Comparison of ENCODE assay signal across 1 cellular context in the genomic region with DNA sequence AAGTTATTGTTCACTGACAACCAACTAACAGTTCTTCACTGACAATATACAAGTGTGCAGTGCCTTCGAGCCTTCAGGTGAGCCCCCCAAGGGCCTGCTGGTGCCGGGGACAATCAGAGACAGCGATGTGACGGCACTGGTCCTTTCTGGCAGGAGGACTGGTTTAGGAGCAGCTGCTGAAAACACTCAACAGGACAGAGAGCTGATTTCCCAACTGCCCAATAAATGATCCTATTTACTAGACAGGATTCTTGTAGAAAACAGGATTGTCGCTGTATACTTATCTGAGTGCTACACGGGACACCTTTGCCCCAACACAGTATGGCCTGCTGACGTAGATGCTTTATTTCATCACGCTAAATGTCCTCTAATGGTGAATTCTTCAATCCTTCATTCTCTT.
TF ChIP-seq lines count a peak whose summit lies in the region.

No MANE protein-coding gene starts in this region.

TF ChIP-seq in neural cell, 6 proteins besides CTCF, POLR2A, EP300 and RAD21 (continued from another document):
- TF ChIP-seq, protein P1, sequence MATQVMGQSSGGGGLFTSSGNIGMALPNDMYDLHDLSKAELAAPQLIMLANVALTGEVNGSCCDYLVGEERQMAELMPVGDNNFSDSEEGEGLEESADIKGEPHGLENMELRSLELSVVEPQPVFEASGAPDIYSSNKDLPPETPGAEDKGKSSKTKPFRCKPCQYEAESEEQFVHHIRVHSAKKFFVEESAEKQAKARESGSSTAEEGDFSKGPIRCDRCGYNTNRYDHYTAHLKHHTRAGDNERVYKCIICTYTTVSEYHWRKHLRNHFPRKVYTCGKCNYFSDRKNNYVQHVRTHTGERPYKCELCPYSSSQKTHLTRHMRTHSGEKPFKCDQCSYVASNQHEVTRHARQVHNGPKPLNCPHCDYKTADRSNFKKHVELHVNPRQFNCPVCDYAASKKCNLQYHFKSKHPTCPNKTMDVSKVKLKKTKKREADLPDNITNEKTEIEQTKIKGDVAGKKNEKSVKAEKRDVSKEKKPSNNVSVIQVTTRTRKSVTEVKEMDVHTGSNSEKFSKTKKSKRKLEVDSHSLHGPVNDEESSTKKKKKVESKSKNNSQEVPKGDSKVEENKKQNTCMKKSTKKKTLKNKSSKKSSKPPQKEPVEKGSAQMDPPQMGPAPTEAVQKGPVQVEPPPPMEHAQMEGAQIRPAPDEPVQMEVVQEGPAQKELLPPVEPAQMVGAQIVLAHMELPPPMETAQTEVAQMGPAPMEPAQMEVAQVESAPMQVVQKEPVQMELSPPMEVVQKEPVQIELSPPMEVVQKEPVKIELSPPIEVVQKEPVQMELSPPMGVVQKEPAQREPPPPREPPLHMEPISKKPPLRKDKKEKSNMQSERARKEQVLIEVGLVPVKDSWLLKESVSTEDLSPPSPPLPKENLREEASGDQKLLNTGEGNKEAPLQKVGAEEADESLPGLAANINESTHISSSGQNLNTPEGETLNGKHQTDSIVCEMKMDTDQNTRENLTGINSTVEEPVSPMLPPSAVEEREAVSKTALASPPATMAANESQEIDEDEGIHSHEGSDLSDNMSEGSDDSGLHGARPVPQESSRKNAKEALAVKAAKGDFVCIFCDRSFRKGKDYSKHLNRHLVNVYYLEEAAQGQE (IDR thresholded peaks at IDR 0.05; ENCODE audit: borderline replicate concordance): no peak
- TF ChIP-seq TAF1 (IDR thresholded peaks at IDR 0.05; ENCODE audit: low read depth): no peak
